ENCODE assay signal across 9 cellular contexts in the genomic region with DNA sequence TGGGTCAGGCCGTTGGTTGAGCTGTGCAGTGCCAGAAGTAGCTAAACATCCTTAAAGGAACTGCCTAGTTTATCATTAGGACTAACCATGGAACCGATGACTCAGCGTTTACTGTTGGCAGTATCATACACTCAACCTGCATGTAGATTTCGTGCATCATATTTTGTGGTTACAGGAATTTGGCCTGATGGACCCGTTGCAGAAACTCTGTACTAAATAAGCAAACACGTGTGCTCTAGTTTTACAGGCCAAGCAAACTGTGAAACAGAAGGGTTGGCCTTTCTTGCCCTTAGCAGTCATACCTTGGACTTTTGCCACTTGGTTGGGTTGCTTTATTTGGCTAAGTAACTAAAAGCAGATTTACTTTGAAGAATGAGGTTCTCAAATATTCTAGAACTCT. TPM values are rescaled to one million over a fixed set of nuclear protein-coding genes. Genes with fewer than 3 reads are reported as not detected.
A peak's percentile ranks its signal among the peaks of the same experiment; 100 is the strongest.
DNase-seq lines count a peak whose midpoint lies in the region; FAIRE-seq and TF ChIP-seq lines count a peak whose summit lies in the region.
"Had no signal": no experiment of that assay in that cellular context is flagged by ENCODE, and none has a peak within 500 bp of the region (broad histone marks: within the 10 kb centered on the region; RNA-seq: fewer than 3 reads in every experiment).

No MANE protein-coding gene starts in this region.

- H3K36me3 ChIP-seq in H1 (ENCODE audit: control insufficient read depth in 2 of 4, insufficient read depth in 4 of 4, low read length in 3 of 4) (peaks cover 0 to 13% (median 1%) of the 10 kb centered on the region in 4 experiments; a peak in 5 of 8 replicates), muscle layer of colon (ENCODE audit: insufficient read depth, low read length) (peaks cover 18% of the 10 kb centered on the region), endodermal cell (ENCODE audit: control insufficient read depth, insufficient read depth, low read length) (no peaks in the 10 kb centered on the region)

- H3K4me3 Mint-ChIP-seq in endodermal cell = no peak overlapping the region

- no peak overlapping the region for H2AFZ ChIP-seq in H1 (ENCODE audit: low read length)

- H3K14ac ChIP-seq in H1 (ENCODE audit: insufficient read length) = no peak overlapping the region

- TF ChIP-seq RAD21 in H1 (IDR thresholded peaks at IDR 0.05 in 1 of 2, conservative IDR thresholded peaks at IDR 0.05 in 1 of 2; ENCODE audit: low read depth in 2 of 2, low read length in 2 of 2) = no peak

- H4K20me1 ChIP-seq in H1 (replicated peaks in 1 of 2; ENCODE audit: control insufficient read depth in 1 of 2, insufficient read depth in 2 of 2, low read length in 2 of 2) = peaks cover 0 to 1% of the 10 kb centered on the region in 2 experiments

- CTCF ChIA-PET in H1 (lab: Charles Lee; ENCODE audit: partially characterized antibody) = interaction anchor here (1.4 to 1.7 kb wide), 3 partner anchors 9 to 247 kb away, joined by 4 to 6 read pairs (median 5); no protein-coding TSS in a partner anchor

- no peaks in the 10 kb centered on the region for H3K79me1 ChIP-seq in H1 (ENCODE audit: low read depth, low read length)

- H3K4ac ChIP-seq in H1 (replicated peaks; ENCODE audit: insufficient read length, low read depth, low read length) = no peak overlapping the region

- no peak overlapping the region for H3K9ac ChIP-seq in H1 (replicated peaks in 1 of 4; ENCODE audit: extremely low read depth in 1 of 4, low read depth in 3 of 4, low read length in 3 of 4)
- no peak overlapping the region for H3K9ac ChIP-seq in muscle layer of colon (ENCODE audit: low read length)
- no peak overlapping the region for H3K9ac ChIP-seq in endodermal cell (ENCODE audit: extremely low read depth, low read length, poor library complexity, severe bottlenecking)

- no peaks in the 10 kb centered on the region for H3K79me2 ChIP-seq in H1 (ENCODE audit: control insufficient read depth in 1 of 2, insufficient read depth in 2 of 2, low read length in 2 of 2)

- H3K27me3 Mint-ChIP-seq in endodermal cell (ENCODE audit: insufficient read depth) = no peaks in the 10 kb centered on the region

- 91% methylated on average over 6 of the region's 6 CpGs; no CpG with 5 or more reads in 1 of the 2 experiments for WGBS in H1 (ENCODE audit: extremely low coverage in 1 of 2, insufficient coverage in 1 of 2, insufficient read length in 1 of 2, insufficient replicate concordance in 2 of 2, low coverage in 1 of 2, low lambda C conversion rate in 2 of 2, missing lambda C conversion rate in 1 of 2), 2 experiments
- 93 to 95% methylated on average over 6 of the region's 6 CpGs for WGBS in endodermal cell (ENCODE audit: insufficient coverage in 1 of 2, insufficient read length in 1 of 2), 2 experiments

- H3K4me2 ChIP-seq in H1 (ENCODE audit: insufficient read depth in 1 of 2, low read depth in 2 of 2, low read length in 2 of 2) = no peak overlapping the region
- H3K4me2 ChIP-seq: smooth muscle cell had no signal

- peaks cover 13% of the 10 kb centered on the region for H3K36me3 Mint-ChIP-seq in endodermal cell (ENCODE audit: low read depth)

- H4K5ac ChIP-seq in H1 (ENCODE audit: insufficient read length, low read depth, low read length) = no peak overlapping the region

- POLR2A ChIA-PET in H1 (lab: Charles Lee; ENCODE audit: partially characterized antibody) = no interaction called here

- H3K9me3 Mint-ChIP-seq in endodermal cell = no peaks in the 10 kb centered on the region

- H2BK120ac ChIP-seq in H1 (replicated peaks; ENCODE audit: low read depth, low read length) = no peak overlapping the region

- H3K4me3 ChIP-seq in H1 (ENCODE audit: extremely low read depth in 1 of 4, insufficient read depth in 2 of 4, low read depth in 3 of 4, low read length in 4 of 4) (no peak overlapping the region), muscle layer of colon (ENCODE audit: low read depth in 1 of 2, low read length in 2 of 2) (no peak overlapping the region), endodermal cell (ENCODE audit: low read length) (no peak overlapping the region)
- H3K4me3 ChIP-seq: smooth muscle cell had no signal

- H2BK12ac ChIP-seq in H1 (ENCODE audit: low read depth, low read length) = no peak overlapping the region

- no peak overlapping the region for H4K91ac ChIP-seq in H1 (replicated peaks; ENCODE audit: insufficient read length, low read length)

- no peak overlapping the region for H3K56ac ChIP-seq in H1 (replicated peaks; ENCODE audit: insufficient read length, low read depth, low read length)

- no peak for TF ChIP-seq POLR2A in H1 (IDR thresholded peaks at IDR 0.05; ENCODE audit: control extremely low read depth in 1 of 2, low read depth in 2 of 2, low read length in 2 of 2)

- no peak for FAIRE-seq in H1 (lab: Jason Lieb, UNC)

- no peak overlapping the region for H3K27ac Mint-ChIP-seq in endodermal cell

- H2AK5ac ChIP-seq in H1 (ENCODE audit: low read depth, low read length) = no peak overlapping the region

- H3K18ac ChIP-seq in H1 (ENCODE audit: extremely low read depth, low read length) = no peak overlapping the region

- no peak overlapping the region for H2BK5ac ChIP-seq in H1 (ENCODE audit: low read depth, low read length)

- DNase-seq in AG08396 (ENCODE audit: low spot score) (peak; percentile 82), NCI-H226 (peak; percentile 97), H1 (ENCODE audit: low read depth in 1 of 2, low spot score in 2 of 2) (no peak), NCI-H345 treated with DMSO at 0.1 percent for 48 hours (lab: John Stamatoyannopoulos, UW; ENCODE audit: unreplicated experiment) (no peak), NCI-H1694 treated with DMSO at 0.1 percent for 48 hours (lab: John Stamatoyannopoulos, UW) (no peak), occipital lobe (lab: John Stamatoyannopoulos, UW) (no peak), endodermal cell (no peak)

- H3K27me3 ChIP-seq in H1 (replicated peaks in 1 of 4; ENCODE audit: control insufficient read depth in 3 of 4, extremely low read depth in 1 of 4, insufficient read depth in 3 of 4, low read length in 3 of 4) (no peaks in the 10 kb centered on the region), muscle layer of colon (ENCODE audit: control insufficient read depth in 1 of 2, insufficient read depth in 2 of 2, low read length in 2 of 2) (no peaks in the 10 kb centered on the region), endodermal cell (ENCODE audit: control insufficient read depth, insufficient read depth, low read length, poor library complexity, severe bottlenecking) (no peaks in the 10 kb centered on the region)

- H3K4me1 ChIP-seq in H1 (replicated peaks in 1 of 4; ENCODE audit: control insufficient read depth in 3 of 4, insufficient read depth in 4 of 4, low read length in 3 of 4) (no peaks in the 10 kb centered on the region), muscle layer of colon (ENCODE audit: insufficient read depth, low read length) (peaks cover 50% of the 10 kb centered on the region), endodermal cell (ENCODE audit: control insufficient read depth, insufficient read depth, low read length) (no peaks in the 10 kb centered on the region)

- no peak overlapping the region for H4K8ac ChIP-seq in H1 (ENCODE audit: extremely low read depth, insufficient read depth, low read length)

- H2BK15ac ChIP-seq in H1 (ENCODE audit: low read length) = no peak overlapping the region

- no peaks in the 10 kb centered on the region for H3K9me3 ChIP-seq in H1 (ENCODE audit: insufficient read depth in 2 of 2, low read depth in 1 of 2, low read length in 1 of 2)
- H3K9me3 ChIP-seq in muscle layer of colon (ENCODE audit: low read length) = no peaks in the 10 kb centered on the region
- no peaks in the 10 kb centered on the region for H3K9me3 ChIP-seq in endodermal cell (ENCODE audit: control insufficient read depth, low read length)

- H2BK20ac ChIP-seq in H1 (ENCODE audit: low read length) = no peak overlapping the region

- no peaks in the 10 kb centered on the region for H3K4me1 Mint-ChIP-seq in endodermal cell

- H3K27ac ChIP-seq in H1 (ENCODE audit: low read depth, low read length) = no peak overlapping the region
- peak overlapping the region; percentile 76 for H3K27ac ChIP-seq in muscle layer of colon (ENCODE audit: low read depth, low read length)
- no peak overlapping the region for H3K27ac ChIP-seq in endodermal cell (ENCODE audit: low read depth, low read length)

- no peak for TF ChIP-seq EP300 in H1 (IDR thresholded peaks at IDR 0.05; ENCODE audit: borderline replicate concordance in 1 of 2, low read depth in 2 of 2, low read length in 2 of 2)

- TF ChIP-seq CTCF in H1 (IDR thresholded peaks at IDR 0.05; ENCODE audit: control extremely low read depth in 1 of 3, insufficient read depth in 1 of 3, low read depth in 1 of 3, low read length in 3 of 3) (no peak), endodermal cell (conservative IDR thresholded peaks at IDR 0.05) (no peak)

- no peaks in the 10 kb centered on the region for H3K23me2 ChIP-seq in H1 (ENCODE audit: low read depth, low read length)

- H3K23ac ChIP-seq in H1 (ENCODE audit: insufficient read length) = no peak overlapping the region

RNA-seq across cellular contexts. Expression of gene DGLUCY, which starts 35.6 kb away (rescaled TPM):
- 27.7 and 31.8 TPM in 2 replicates for total RNA-seq in H1 (2021; fragmentation: NEBNext Ultra II Directional; extraction: Animal tissue kit (Norgen Biotek cat#: 25700))
- polyA plus RNA-seq in H1 (2011; rRNA removed) = 24.6 and 24.9 TPM in 2 replicates
- polyA plus RNA-seq in H1 (2011; cell fraction: cytosol; rRNA removed) = 32.1 TPM
- polyA plus RNA-seq in H1 (2011; cell fraction: nucleus; rRNA removed) = 84.2 TPM
- polyA plus RNA-seq in H1 (2012, experiment 1 of 2) = 24.5 to 36.7 TPM (median 30.5 TPM) in 4 replicates
- polyA plus RNA-seq in H1 (2012, experiment 2 of 2) = 22.5 TPM
- 28.4 TPM for polyA plus RNA-seq in H1 (2013, experiment 1 of 2)
- 25.3 TPM for polyA plus RNA-seq in H1 (2013, experiment 2 of 2)
- 51.0 and 58.0 TPM in 2 replicates for polyA minus RNA-seq in H1 (2011; rRNA and poly(A)+ RNA removed)
- 31.0 TPM for polyA minus RNA-seq in H1 (2011; cell fraction: cytosol; rRNA and poly(A)+ RNA removed)
- 60.7 TPM for polyA minus RNA-seq in H1 (2011; cell fraction: nucleus; rRNA and poly(A)+ RNA removed)
- 20.1 TPM for total RNA-seq in occipital lobe
- total RNA-seq in endodermal cell = 10 to 100 TPM; 26.7 to 33.9 TPM
- 19.3 TPM for polyA plus RNA-seq in endodermal cell (2013, experiment 1 of 2)
- polyA plus RNA-seq in endodermal cell (2013, experiment 2 of 2) = 18.8 TPM

Comparison
In these comparisons a context has a peak if more than half of its experiments do, and no peak if none do; other contexts are left out.
1. DNase-seq: peak in AG08396 (single experiment) and NCI-H226 (single experiment); none in H1 (0 of 2), NCI-H345 treated with DMSO at 0.1 percent for 48 hours (single experiment), NCI-H1694 treated with DMSO at 0.1 percent for 48 hours (single experiment), occipital lobe (single experiment) and endodermal cell (single experiment).